In the genomic region with DNA sequence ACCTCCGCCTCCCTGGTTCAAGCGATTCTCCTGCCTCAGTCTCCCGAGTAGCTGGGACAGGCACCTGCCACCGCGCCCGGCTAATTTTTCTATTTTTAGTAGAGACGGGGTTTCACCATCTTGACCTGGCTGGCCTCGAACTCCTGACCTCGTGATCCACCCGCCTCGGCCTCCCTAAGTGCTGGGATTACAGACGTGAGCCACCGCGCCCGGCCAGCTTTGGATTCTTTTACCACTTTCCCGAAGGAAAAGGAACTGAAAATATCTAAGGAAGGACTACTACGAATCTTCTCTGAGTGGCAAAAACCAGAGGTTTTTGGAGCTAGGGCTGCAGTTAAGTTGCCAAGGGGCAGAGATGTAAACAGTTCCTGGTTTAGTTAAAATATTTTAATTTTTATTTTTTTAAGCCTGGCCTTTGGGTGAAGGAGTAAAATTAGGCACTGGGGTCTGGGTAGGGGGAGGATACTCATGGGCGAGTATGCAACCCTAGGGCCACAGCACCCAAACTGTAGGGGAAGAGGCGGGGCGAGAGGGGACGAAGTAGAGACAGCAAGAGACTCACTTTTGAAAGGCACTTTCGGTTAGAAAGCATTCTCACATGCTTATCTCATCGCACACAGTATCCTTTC, we compare ENCODE assay signal across 7 cellular contexts. TPM values are rescaled to one million over a fixed set of nuclear protein-coding genes. Genes with fewer than 3 reads are reported as not detected.
DNase-seq lines count a peak whose midpoint lies in the region; ATAC-seq and TF ChIP-seq lines count a peak whose summit lies in the region.

No MANE protein-coding gene starts in this region.

- peak overlapping the region; percentile 82 for H3K4me2 ChIP-seq in GM23248 (ENCODE audit: unreplicated experiment)

- in situ Hi-C loops in GM23248 (cut with MboI) = no loop called here

- no peak for ATAC-seq in GM21717 (IDR thresholded peaks at IDR 0.05; ENCODE audit: unreplicated experiment)

- H3K4me1 ChIP-seq in GM23248 (ENCODE audit: insufficient read depth) (peaks cover 17% of the 10 kb centered on the region), SJCRH30 (0 out of 2 replicates have a peak, but pooled peaks cover 5% of the 10 kb centered on the region), colonic mucosa (no peaks in the 10 kb centered on the region), muscle layer of duodenum (ENCODE audit: control insufficient read depth in 1 of 2, insufficient read depth in 2 of 2, low read length in 2 of 2) (peaks cover 0 to 6% of the 10 kb centered on the region in 2 donors), tibial artery (peaks cover 0 to 29% (median 2%) of the 10 kb centered on the region in 4 donors)

- H3K27ac ChIP-seq in GM23248 (peak overlapping the region; percentile 97), SJCRH30 (peak overlapping the region; percentile 70), colonic mucosa (peak overlapping the region; percentile 97), muscle layer of duodenum (ENCODE audit: low read length) (peak overlapping the region; percentile 96), tibial artery (peak overlapping the region; percentile 93 to 97)

- WGBS in GM23248 (ENCODE audit: low coverage in 1 of 2, low lambda C conversion rate in 2 of 2, missing lambda C conversion rate in 2 of 2), 2 experiments = 4 to 6% methylated on average over 22 to 23 of the region's 23 CpGs

- no peaks in the 10 kb centered on the region for H3K9me2 ChIP-seq in GM23248 (ENCODE audit: insufficient read depth)

- no peak for TF ChIP-seq CTCF in colonic mucosa (IDR thresholded peaks at IDR 0.05)
- no peak for TF ChIP-seq CTCF in tibial artery (IDR thresholded peaks at IDR 0.05)

- H3K9ac ChIP-seq in GM23248 (peak overlapping the region; percentile 95), colonic mucosa (ENCODE audit: low read depth in 2 of 2, low read length in 2 of 2) (peak overlapping the region; percentile 68 to 75)

- H3K4me3 ChIP-seq in GM23248 (peak overlapping the region; percentile 92), SJCRH30 (peak overlapping the region; percentile 69), colonic mucosa (peak overlapping the region; percentile 52), muscle layer of duodenum (ENCODE audit: low read depth in 1 of 2, low read length in 2 of 2) (peak overlapping the region; percentile 65 to 86), tibial artery (peak overlapping the region; percentile 64 to 72)

- H3K27me3 ChIP-seq in GM23248 (replicated peaks; ENCODE audit: insufficient read depth) (no peaks in the 10 kb centered on the region), SJCRH30 (no peaks in the 10 kb centered on the region), colonic mucosa (no peaks in the 10 kb centered on the region), muscle layer of duodenum (ENCODE audit: low read depth, low read length) (no peaks in the 10 kb centered on the region), tibial artery (no peaks in the 10 kb centered on the region)

- no peaks in the 10 kb centered on the region for H3K9me3 ChIP-seq in GM23248 (ENCODE audit: low read depth)
- no peaks in the 10 kb centered on the region for H3K9me3 ChIP-seq in SJCRH30 (replicated peaks)
- no peaks in the 10 kb centered on the region for H3K9me3 ChIP-seq in colonic mucosa
- no peaks in the 10 kb centered on the region for H3K9me3 ChIP-seq in muscle layer of duodenum (ENCODE audit: control insufficient read depth in 1 of 2, low read length in 2 of 2)
- H3K9me3 ChIP-seq in tibial artery = no peaks in the 10 kb centered on the region

- H4K20me1 ChIP-seq in GM23248 (ENCODE audit: insufficient read depth) = no peaks in the 10 kb centered on the region

- peak overlapping the region; percentile 90 for H2AFZ ChIP-seq in GM23248

- DNase-seq in GM23248 (no peak), SJCRH30 (peak in 1 of 2 experiments; percentile 31), colonic mucosa (peak; percentile 37), tibial artery (peak; percentile 26 to 68), H4 (ENCODE audit: low spot score) (no peak)

- H3K36me3 ChIP-seq in GM23248 (ENCODE audit: low read depth) = 0 out of 2 replicates have a peak, but pooled peaks cover 3% of the 10 kb centered on the region
- H3K36me3 ChIP-seq in SJCRH30 = no peaks in the 10 kb centered on the region
- no peaks in the 10 kb centered on the region for H3K36me3 ChIP-seq in colonic mucosa
- H3K36me3 ChIP-seq in muscle layer of duodenum (ENCODE audit: control insufficient read depth in 1 of 2, insufficient read depth in 2 of 2, low read length in 2 of 2) = no peaks in the 10 kb centered on the region
- H3K36me3 ChIP-seq in tibial artery = no peaks in the 10 kb centered on the region

- intact Hi-C loops in colonic mucosa (cut with DNase I) = loop anchor here (5.0 kb wide), 1 partner anchor 41 kb away; a partner anchor contains a TSS
- intact Hi-C loops in tibial artery (cut with DNase I; ENCODE audit: low total_unique reads) = loop anchor here (1.0 to 5.0 kb wide), 3 partner anchors 41 to 149 kb away; a partner anchor contains a TSS

- peaks cover 85% of the 10 kb centered on the region for H3K79me2 ChIP-seq in GM23248 (ENCODE audit: insufficient read depth)

- H3F3A ChIP-seq in GM23248 (ENCODE audit: insufficient read depth) = 0 out of 2 replicates have a peak, but pooled peaks cover 13% of the 10 kb centered on the region

RNA-seq across cellular contexts. Expression of a gene that starts 0.5 kb away (rescaled TPM):
- 26.7 and 40.3 TPM in 2 replicates for total RNA-seq in GM23248 (2014; rRNA removed; shearing (Covaris generic))
- polyA plus RNA-seq in GM23248 (2016; fragmentation: Nextera tagmentation; extraction: Ambion mirVana) = 67.7 and 69.7 TPM in 2 replicates
- total RNA-seq in SJCRH30 (2014; rRNA removed; shearing (Covaris generic)) = 55.1 and 64.0 TPM in 2 replicates
- 10 to 100 TPM; 30.7 to 41.5 TPM for total RNA-seq in colonic mucosa
- total RNA-seq in H4 (2014; rRNA removed; shearing (Covaris generic)) = 58.9 and 69.2 TPM in 2 replicates

RNA-seq across cellular contexts. Expression of a gene that starts 40.9 kb away (rescaled TPM):
- 326 and 379 TPM in 2 replicates for total RNA-seq in GM23248 (2014; rRNA removed; shearing (Covaris generic))
- polyA plus RNA-seq in GM23248 (2016; fragmentation: Nextera tagmentation; extraction: Ambion mirVana) = 305 and 317 TPM in 2 replicates
- total RNA-seq in SJCRH30 (2014; rRNA removed; shearing (Covaris generic)) = 484 and 529 TPM in 2 replicates
- total RNA-seq in colonic mucosa = 100 to 1,000 TPM; 290 to 346 TPM
- total RNA-seq in H4 (2014; rRNA removed; shearing (Covaris generic)) = 438 and 525 TPM in 2 replicates

Comparison
In these comparisons a context has a peak if more than half of its experiments do, and no peak if none do; other contexts are left out.
1. DNase-seq: peak in colonic mucosa (single experiment) and tibial artery (2 of 2); none in GM23248 (single experiment) and H4 (single experiment).
2. Peak in every context shown above with its lines, with median percentiles within 50 percentile points of each other: H3K27ac ChIP-seq and H3K4me3 ChIP-seq.